ENCODE assay signal across 1 cellular context in genomic region chr4:36224969-36225903, GRCh38.
TF ChIP-seq lines count a peak whose summit lies in the region.

No MANE protein-coding gene starts in this region.

TF ChIP-seq in HepG2, 621 proteins besides CTCF, POLR2A, EP300 and RAD21 (continued from another document):
- TF ChIP-seq E2F2 (CRISPR knock-in tag; IDR thresholded peaks at IDR 0.05; ENCODE audit: borderline replicate concordance) (no peak), SOX5 (CRISPR knock-in tag; IDR thresholded peaks at IDR 0.05; ENCODE audit: borderline replicate concordance) (peak; percentile 27; the same call in 1 of the 2 replicates), GTF3A (CRISPR knock-in tag; conservative IDR thresholded peaks at IDR 0.05) (no peak), ZZZ3 (CRISPR knock-in tag; IDR thresholded peaks at IDR 0.05; ENCODE audit: borderline replicate concordance) (no peak), ZNF883 (CRISPR knock-in tag; IDR thresholded peaks at IDR 0.05; ENCODE audit: not compliant biosample characterization) (no peak), ZNF576 (CRISPR knock-in tag; IDR thresholded peaks at IDR 0.05) (no peak), SOX6 (IDR thresholded peaks at IDR 0.05) (no peak), SOX6 (CRISPR knock-in tag; IDR thresholded peaks at IDR 0.05) (0 out of 2 replicates have a peak, but pooled peaks have one; percentile 21), ZNF768 (CRISPR knock-in tag; IDR thresholded peaks at IDR 0.05) (no peak), HDAC6 (IDR thresholded peaks at IDR 0.05; ENCODE audit: low read depth, low read length) (no peak), FOXA1 (IDR thresholded peaks at IDR 0.05) (no peak), FOXA1 (CRISPR knock-in tag; IDR thresholded peaks at IDR 0.05) (peak; percentile 24; the same call in 1 of the 2 replicates), ARID5B (CRISPR knock-in tag; IDR thresholded peaks at IDR 0.05) (peak; percentile 10; the same call in 1 of the 2 replicates), SOX13 (IDR thresholded peaks at IDR 0.05) (no peak), SOX13 (CRISPR knock-in tag; conservative IDR thresholded peaks at IDR 0.05 in 1 of 2, IDR thresholded peaks at IDR 0.05 in 1 of 2) (peak in 1 of 2 experiments; percentile 36; a peak in 1 of 4 replicates), USF2 (IDR thresholded peaks at IDR 0.05; ENCODE audit: low read depth, low read length) (peak; percentile 51; the same call in 1 of the 2 replicates), USF2 (CRISPR knock-in tag; IDR thresholded peaks at IDR 0.05; ENCODE audit: borderline replicate concordance) (no peak), BHLHE40 (IDR thresholded peaks at IDR 0.05; ENCODE audit: low read length) (peak; percentile 80), TBX2 (CRISPR knock-in tag; IDR thresholded peaks at IDR 0.05; ENCODE audit: borderline replicate concordance) (no peak), HDAC1 (CRISPR knock-in tag; IDR thresholded peaks at IDR 0.05) (no peak), YEATS4 (CRISPR knock-in tag; IDR thresholded peaks at IDR 0.05; ENCODE audit: borderline replicate concordance) (no peak), SMYD3 (CRISPR knock-in tag; IDR thresholded peaks at IDR 0.05) (no peak), ZBTB8A (CRISPR knock-in tag; IDR thresholded peaks at IDR 0.05; ENCODE audit: borderline replicate concordance, low read depth) (no peak), TFDP1 (CRISPR knock-in tag; IDR thresholded peaks at IDR 0.05; ENCODE audit: borderline replicate concordance) (no peak)
